30 cellular contexts compared by ENCODE assay signal in genomic region chr19:50708179-50708879, GRCh38. TPM values are rescaled to one million over a fixed set of nuclear protein-coding genes. Genes with fewer than 3 reads are reported as not detected.
"Had no signal": no experiment of that assay in that cellular context is flagged by ENCODE, and none has a peak within 500 bp of the region (broad histone marks: within the 10 kb centered on the region; RNA-seq: fewer than 3 reads in every experiment).

No MANE protein-coding gene starts in this region.

- H3K4me3 ChIP-seq: body of pancreas, gastrocnemius medialis, left lung, lung, spleen, thyroid gland had no signal

- H3K9me3 ChIP-seq: body of pancreas, gastrocnemius medialis, left lung, spleen, thyroid gland had no signal

- H3K36me3 ChIP-seq: gastrocnemius medialis, left lung, spleen, thyroid gland had no signal

- H3K27ac ChIP-seq: body of pancreas, gastrocnemius medialis, left lung, spleen, thyroid gland had no signal

- H3K4me1 ChIP-seq: body of pancreas, gastrocnemius medialis, left lung, spleen, thyroid gland had no signal

- H3K4me3 Mint-ChIP-seq: activated T-cell treated with anti-CD3 and anti-CD28 coated beads, Interleukin-2, amount 50 U/mL, for 4 hours; central memory CD8-positive, alpha-beta T cell; naive thymus-derived CD4-positive, alpha-beta T cell; T-helper 17 cell had no signal

- H3K4me1 Mint-ChIP-seq: T-helper 17 cell had no signal

- DNase-seq: activated CD4-positive, alpha-beta T cell treated with anti-CD3 and anti-CD28 coated beads for 4 hours; activated CD4-positive, alpha-beta T cell treated with anti-CD3 and anti-CD28 coated beads, Interleukin-2, amount 50 U/mL, for 48 hours; activated CD4-positive, CD25-positive, alpha-beta regulatory T cell; activated CD8-positive, alpha-beta memory T cell treated with anti-CD3 and anti-CD28 coated beads, Interleukin-2, amount 50 U/mL, for 48 hours; activated naive CD4-positive, alpha-beta T cell treated with Interleukin-2 at 50 U/mL for 16 hours; activated T-cell treated with anti-CD3 and anti-CD28 coated beads, Interleukin-2, amount 50 U/mL, for 4 hours; amygdala; body of pancreas; effector memory CD4-positive, alpha-beta T cell; gastrocnemius medialis; hippocampal formation; kidney glomerular epithelial cell; naive thymus-derived CD4-positive, alpha-beta T cell; retina; spleen; stimulated activated CD4-positive, alpha-beta T cell treated with anti-CD3 and anti-CD28 coated beads, Interleukin-4, amount 100 ng/mL, for 1 hour; stimulated activated naive CD4-positive, alpha-beta T cell; T-helper 17 cell; thyroid gland had no signal

- H3K27me3 ChIP-seq: thyroid gland had no signal

- H3K36me3 Mint-ChIP-seq: naive thymus-derived CD4-positive, alpha-beta T cell had no signal

- FAIRE-seq: colon, endothelial cell of umbilical vein had no signal

- H3K27ac Mint-ChIP-seq: progenitor cell of endocrine pancreas, T-helper 17 cell had no signal

- H3K9me3 Mint-ChIP-seq: activated T-cell treated with anti-CD3 and anti-CD28 coated beads, Interleukin-2, amount 50 U/mL, for 4 hours; central memory CD8-positive, alpha-beta T cell had no signal

RNA-seq across cellular contexts. Expression of gene SHANK1, which starts 11.3 kb away (rescaled TPM):
- total RNA-seq: activated CD8-positive, alpha-beta memory T cell treated with anti-CD3 and anti-CD28 coated beads for 36 hours; T-helper 17 cell had no signal
- polyA plus RNA-seq: naive thymus-derived CD4-positive, alpha-beta T cell had no signal

RNA-seq across cellular contexts. Expression of gene C19orf81, which starts 59.1 kb away (rescaled TPM):
- total RNA-seq: body of pancreas, dermis microvascular lymphatic vessel endothelial cell, esophagus mucosa, gastrocnemius medialis, mesenteric fat pad, osteoblast, spleen, T-helper 17 cell had no signal
- polyA plus RNA-seq: spleen had no signal
